8 cellular contexts compared by ENCODE assay signal in genomic region chr11:95231881-95232605, GRCh38. TPM values are rescaled to one million over a fixed set of nuclear protein-coding genes. Genes with fewer than 3 reads are reported as not detected.
DNase-seq lines count a peak whose midpoint lies in the region; ATAC-seq and TF ChIP-seq lines count a peak whose summit lies in the region.

No MANE protein-coding gene starts in this region.

- H3K27ac Mint-ChIP-seq in CD8-positive, alpha-beta memory T cell: no peak overlapping the region

- peak; percentile 32 for ATAC-seq in GM21529 (IDR thresholded peaks at IDR 0.05; ENCODE audit: unreplicated experiment)
- ATAC-seq in left lobe of liver: peak; percentile 47

- H3K4me3 Mint-ChIP-seq in CD8-positive, alpha-beta memory T cell: no peak overlapping the region

- peaks cover 39 to 43% (median 42%) of the 10 kb centered on the region in 3 donors for H3K4me1 Mint-ChIP-seq in CD8-positive, alpha-beta memory T cell

- H3K4me1 ChIP-seq in CD8-positive, alpha-beta memory T cell (ENCODE audit: insufficient read depth, low read length): peaks cover 24% of the 10 kb centered on the region

- H3K9me3 ChIP-seq in CD8-positive, alpha-beta memory T cell (ENCODE audit: low read length): no peaks in the 10 kb centered on the region

- peak overlapping the region; percentile 42 for H3K4me3 ChIP-seq in CD8-positive, alpha-beta memory T cell (ENCODE audit: low read length)
- H3K4me3 ChIP-seq in coronary artery: peak overlapping the region; percentile 76

- no peaks in the 10 kb centered on the region for H3K27me3 Mint-ChIP-seq in CD8-positive, alpha-beta memory T cell

- TF ChIP-seq CTCF in coronary artery (IDR thresholded peaks at IDR 0.05): no peak

- CTCF ChIA-PET in CD8-positive, alpha-beta memory T cell (lab: Charles Lee): interaction anchor here (0.7 to 2.5 kb wide), 16 partner anchors 12 to 481 kb away, joined by 3 to 24 read pairs (median 4); partner anchors contain the start of gene ENDOD1

- peak; percentile 44 to 82 (median 62) for DNase-seq in CD8-positive, alpha-beta memory T cell
- DNase-seq in NCI-H1105 treated with DMSO at 0.1 percent for 48 hours (lab: John Stamatoyannopoulos, UW): peak; percentile 83
- peak; percentile 54 to 63 for DNase-seq in activated CD4-positive, alpha-beta T cell treated with anti-CD3 and anti-CD28 coated beads for 4 hours
- peak; percentile 88 for DNase-seq in coronary artery (ENCODE audit: low spot score)
- peak; percentile 77 for DNase-seq in left lobe of liver (ENCODE audit: low spot score)
- peak; percentile 76 for DNase-seq in stimulated activated CD4-positive, alpha-beta T cell treated with anti-CD3 and anti-CD28 coated beads, Interleukin-1b, Interleukin-23, amount 100 ng/mL, for 48 hours
- DNase-seq in HuH-7.5 (ENCODE audit: low spot score): no peak

- H3K27ac ChIP-seq in CD8-positive, alpha-beta memory T cell (ENCODE audit: low read depth, low read length): peak overlapping the region; percentile 60
- peak overlapping the region; percentile 85 to 96 for H3K27ac ChIP-seq in coronary artery

- H3K36me3 Mint-ChIP-seq in CD8-positive, alpha-beta memory T cell: peaks cover 0 to 9% (median 0%) of the 10 kb centered on the region in 3 donors

- no peaks in the 10 kb centered on the region for H3K27me3 ChIP-seq in CD8-positive, alpha-beta memory T cell (ENCODE audit: insufficient read depth, low read length, poor library complexity, severe bottlenecking)

- POLR2A ChIA-PET in CD8-positive, alpha-beta memory T cell (lab: Charles Lee): interaction anchor here (0.7 to 2.6 kb wide), 16 partner anchors 14 to 1491 kb away, joined by 3 to 25 read pairs (median 6); partner anchors contain the start of genes C11orf54, CCDC82, CEP57 and ENDOD1

- no peaks in the 10 kb centered on the region for H3K9me3 Mint-ChIP-seq in CD8-positive, alpha-beta memory T cell

- H3K36me3 ChIP-seq in CD8-positive, alpha-beta memory T cell (ENCODE audit: insufficient read depth, low read length): no peaks in the 10 kb centered on the region

RNA-seq across cellular contexts. Expression of gene SESN3, which starts 1.0 kb away (rescaled TPM):
- total RNA-seq in CD8-positive, alpha-beta memory T cell: 10 to 100 TPM; 18.8 to 19.7 TPM
- polyA plus RNA-seq in CD8-positive, alpha-beta memory T cell: 2.1 TPM
- 7.0 TPM for total RNA-seq in left lobe of liver
